ENCODE assay signal across 23 cellular contexts in the genomic region with DNA sequence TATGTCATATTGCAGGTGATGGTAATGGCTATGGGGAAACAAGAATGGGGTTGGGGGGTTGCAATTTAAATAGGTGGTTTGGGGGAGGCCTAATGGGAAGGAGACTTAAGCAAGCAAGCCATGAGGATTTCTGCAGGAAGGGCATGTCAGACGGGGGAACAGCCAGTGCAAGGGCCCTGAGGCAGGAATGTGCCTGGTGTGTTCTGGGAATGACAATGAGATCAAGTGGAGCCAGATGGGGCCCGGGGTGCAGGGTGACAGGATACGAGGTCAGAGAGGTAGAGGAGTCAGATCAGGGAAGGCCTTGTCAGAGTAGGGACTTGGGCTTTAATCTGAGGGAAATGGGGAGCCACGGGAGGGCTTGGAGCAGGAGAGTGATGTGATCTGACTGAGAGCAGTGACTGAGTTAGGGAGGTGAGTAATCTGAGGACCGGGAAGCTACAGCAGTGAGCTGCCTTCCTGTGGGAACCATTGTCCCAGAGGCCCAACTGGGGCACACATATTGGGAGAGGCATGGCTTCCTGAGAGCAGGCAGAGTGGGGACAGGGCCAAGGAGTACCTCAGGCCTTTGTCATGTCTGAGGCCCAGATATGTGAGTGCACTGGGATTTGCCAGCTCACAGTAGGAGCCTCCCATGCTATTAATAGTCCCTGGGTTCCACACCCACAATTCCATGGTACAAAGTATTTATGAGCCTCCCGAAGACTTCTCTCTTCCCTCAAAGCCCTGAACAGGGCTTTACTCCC.
A peak's percentile ranks its signal among the peaks of the same experiment; 100 is the strongest.
DNase-seq lines count a peak whose midpoint lies in the region; ATAC-seq, FAIRE-seq and TF ChIP-seq lines count a peak whose summit lies in the region.
"Had no signal": no experiment of that assay in that cellular context is flagged by ENCODE, and none has a peak within 500 bp of the region (broad histone marks: within the 10 kb centered on the region; RNA-seq: fewer than 3 reads in every experiment).

No MANE protein-coding gene starts in this region.

- no peak overlapping the region for H3K27ac Mint-ChIP-seq in activated CD4-positive, alpha-beta memory T cell treated with anti-CD3 and anti-CD28 coated beads for 36 hours
- H3K27ac Mint-ChIP-seq: activated CD8-positive, alpha-beta memory T cell treated with anti-CD3 and anti-CD28 coated beads, Interleukin-2, amount 10 ng/mL, durations not matched to agents 7 days and 5 days; CD8-positive, alpha-beta memory T cell; memory B cell had no signal

- H3K4me3 ChIP-seq in right atrium auricular region (no peak overlapping the region), bronchial epithelial cell (ENCODE audit: low read depth, low read length) (no peak overlapping the region), right cardiac atrium (ENCODE audit: low read length) (no peak overlapping the region), upper lobe of right lung (no peak overlapping the region)
- H3K4me3 ChIP-seq: gastrocnemius medialis, Peyer's patch, transverse colon had no signal

- no peak for TF ChIP-seq CTCF in right atrium auricular region (IDR thresholded peaks at IDR 0.05)
- TF ChIP-seq CTCF in bronchial epithelial cell (IDR thresholded peaks at IDR 0.05; ENCODE audit: insufficient read depth, low read length, severe bottlenecking), result no peak
- TF ChIP-seq CTCF in upper lobe of right lung (IDR thresholded peaks at IDR 0.05), result no peak

- H3K36me3 ChIP-seq in right atrium auricular region (no peaks in the 10 kb centered on the region), bronchial epithelial cell (ENCODE audit: control insufficient read depth, insufficient read depth, low read length) (no peaks in the 10 kb centered on the region), upper lobe of right lung (no peaks in the 10 kb centered on the region)
- H3K36me3 ChIP-seq: gastrocnemius medialis, Peyer's patch, transverse colon had no signal

- peaks cover 6% of the 10 kb centered on the region for H3K4me1 Mint-ChIP-seq in activated CD4-positive, alpha-beta memory T cell treated with anti-CD3 and anti-CD28 coated beads for 36 hours (ENCODE audit: low read depth)

- WGBS in right cardiac atrium, result 73% methylated on average over 6 of the region's 6 CpGs

- H3K27me3 ChIP-seq in right atrium auricular region, result no peaks in the 10 kb centered on the region
- no peaks in the 10 kb centered on the region for H3K27me3 ChIP-seq in bronchial epithelial cell (ENCODE audit: control insufficient read depth, insufficient read depth, low read length)
- no peaks in the 10 kb centered on the region for H3K27me3 ChIP-seq in right cardiac atrium (ENCODE audit: control insufficient read depth, insufficient read depth)
- H3K27me3 ChIP-seq in upper lobe of right lung, result no peaks in the 10 kb centered on the region
- H3K27me3 ChIP-seq: gastrocnemius medialis, Peyer's patch, transverse colon had no signal

- DNase-seq in Right ventricle myocardium superior (no peak), right atrium auricular region (ENCODE audit: low spot score) (no peak), bronchial epithelial cell (ENCODE audit: low read depth) (no peak), right cardiac atrium (peak in 1 of 3 donors; percentile 38), upper lobe of right lung (no peak), superior temporal gyrus (ENCODE audit: extremely low spot score) (no peak), GOT3 (lab: John Stamatoyannopoulos, UW) (no peak)
- DNase-seq in activated CD4-positive, alpha-beta memory T cell treated with anti-CD3 and anti-CD28 coated beads for 36 hours, result no peak
- DNase-seq: activated CD8-positive, alpha-beta memory T cell treated with anti-CD3 and anti-CD28 coated beads, Interleukin-2, amount 10 ng/mL, durations not matched to agents 7 days and 5 days; activated gamma-delta T cell; CD8-positive, alpha-beta memory T cell; DND-41; effector CD4-positive, alpha-beta T cell; gastrocnemius medialis; H7; NCI-H1048; NCI-H774; stimulated activated CD4-positive, alpha-beta T cell treated with anti-CD3 and anti-CD28 coated beads, Interleukin-4, amount 100 ng/mL, for 24 hours; transverse colon had no signal

- no peaks in the 10 kb centered on the region for H3K36me3 Mint-ChIP-seq in activated CD4-positive, alpha-beta memory T cell treated with anti-CD3 and anti-CD28 coated beads for 36 hours
- H3K36me3 Mint-ChIP-seq: activated CD8-positive, alpha-beta memory T cell treated with anti-CD3 and anti-CD28 coated beads, Interleukin-2, amount 10 ng/mL, durations not matched to agents 7 days and 5 days; CD8-positive, alpha-beta memory T cell; IgD-negative memory B cell; memory B cell had no signal

- H3K4me1 ChIP-seq in right atrium auricular region (no peaks in the 10 kb centered on the region), right cardiac atrium (ENCODE audit: control insufficient read depth, insufficient read depth, low read length) (peaks cover 3% of the 10 kb centered on the region), upper lobe of right lung (no peaks in the 10 kb centered on the region)
- H3K4me1 ChIP-seq: gastrocnemius medialis, Peyer's patch had no signal

- H3K27ac ChIP-seq in right atrium auricular region, result no peak overlapping the region
- peak overlapping the region; percentile 13 for H3K27ac ChIP-seq in right cardiac atrium (ENCODE audit: low read length)
- no peak overlapping the region for H3K27ac ChIP-seq in upper lobe of right lung
- H3K27ac ChIP-seq: gastrocnemius medialis, transverse colon had no signal

- POLR2A ChIA-PET in activated CD4-positive, alpha-beta memory T cell treated with anti-CD3 and anti-CD28 coated beads for 36 hours (lab: Charles Lee), result no interaction called here

- H3K9me3 ChIP-seq in right atrium auricular region, result peaks cover 0 to 1% of the 10 kb centered on the region in 2 donors
- no peaks in the 10 kb centered on the region for H3K9me3 ChIP-seq in right cardiac atrium (ENCODE audit: control insufficient read depth, low read length)
- H3K9me3 ChIP-seq in upper lobe of right lung, result no peaks in the 10 kb centered on the region
- H3K9me3 ChIP-seq: gastrocnemius medialis, Peyer's patch, transverse colon had no signal

- ATAC-seq in Right ventricle myocardium superior (ENCODE audit: poor library complexity) (peak; percentile 83), right cardiac atrium (peak; percentile 50 to 87), upper lobe of right lung (peak; percentile 45)
- ATAC-seq: activated CD8-positive, alpha-beta memory T cell treated with anti-CD3 and anti-CD28 coated beads, Interleukin-2, amount 10 ng/mL, durations not matched to agents 7 days and 5 days; gastrocnemius medialis had no signal

- peak; percentile 58 for FAIRE-seq in bronchial epithelial cell (lab: Jason Lieb, UNC)
- FAIRE-seq: A204.1 had no signal

- CTCF ChIA-PET in activated CD4-positive, alpha-beta memory T cell treated with anti-CD3 and anti-CD28 coated beads for 36 hours (lab: Charles Lee), result no interaction called here

- H3K4me3 Mint-ChIP-seq in activated CD4-positive, alpha-beta memory T cell treated with anti-CD3 and anti-CD28 coated beads for 36 hours, result no peak overlapping the region
- H3K4me3 Mint-ChIP-seq: activated CD8-positive, alpha-beta memory T cell treated with anti-CD3 and anti-CD28 coated beads, Interleukin-2, amount 10 ng/mL, durations not matched to agents 7 days and 5 days; CD8-positive, alpha-beta memory T cell; IgD-negative memory B cell; memory B cell had no signal

- intact Hi-C loops in Right ventricle myocardium superior (cut with DNase I), result no loop called here
- intact Hi-C loops in right cardiac atrium (cut with DNase I), result no loop called here
- intact Hi-C loops in upper lobe of right lung (cut with DNase I), result no loop called here
- intact Hi-C loops in activated CD4-positive, alpha-beta memory T cell treated with anti-CD3 and anti-CD28 coated beads for 36 hours (cut with micrococcal nuclease), result no loop called here

- H3K27me3 Mint-ChIP-seq in activated CD4-positive, alpha-beta memory T cell treated with anti-CD3 and anti-CD28 coated beads for 36 hours, result no peaks in the 10 kb centered on the region
- H3K27me3 Mint-ChIP-seq: activated CD8-positive, alpha-beta memory T cell treated with anti-CD3 and anti-CD28 coated beads, Interleukin-2, amount 10 ng/mL, durations not matched to agents 7 days and 5 days; memory B cell had no signal

- no peaks in the 10 kb centered on the region for H3K9me3 Mint-ChIP-seq in activated CD4-positive, alpha-beta memory T cell treated with anti-CD3 and anti-CD28 coated beads for 36 hours
- H3K9me3 Mint-ChIP-seq: IgD-negative memory B cell, memory B cell had no signal
